Comparison of ENCODE assay signal across 12 cellular contexts in genomic region chr12:4143909-4144308, GRCh38.
DNase-seq lines count a peak whose midpoint lies in the region; ATAC-seq, FAIRE-seq and TF ChIP-seq lines count a peak whose summit lies in the region.
"Had no signal": no experiment of that assay in that cellular context is flagged by ENCODE, and none has a peak within 500 bp of the region (broad histone marks: within the 10 kb centered on the region; RNA-seq: fewer than 3 reads in every experiment).

No MANE protein-coding gene starts in this region.

- H3K79me2 ChIP-seq in SU-DHL-6 (ENCODE audit: insufficient read depth, low read length) (no peaks in the 10 kb centered on the region), H1 (ENCODE audit: control insufficient read depth in 1 of 2, insufficient read depth in 2 of 2, low read length in 2 of 2) (no peaks in the 10 kb centered on the region)
- H3K79me2 ChIP-seq: hepatocyte had no signal

- no peak overlapping the region for H3K56ac ChIP-seq in H1 (replicated peaks; ENCODE audit: insufficient read length, low read depth, low read length)

- H2AFZ ChIP-seq in SU-DHL-6 (ENCODE audit: low read depth, low read length, severe bottlenecking) = no peak overlapping the region
- H2AFZ ChIP-seq in H1 (ENCODE audit: low read length) = no peak overlapping the region
- H2AFZ ChIP-seq: hepatocyte had no signal

- peaks cover 6 to 14% (median 11%) of the 10 kb centered on the region in 4 experiments for H3K4me1 ChIP-seq in H1 (replicated peaks in 1 of 4; ENCODE audit: control insufficient read depth in 3 of 4, insufficient read depth in 4 of 4, low read length in 3 of 4)

- H3K23ac ChIP-seq in H1 (ENCODE audit: insufficient read length) = no peak overlapping the region

- TF ChIP-seq CTCF in SU-DHL-6 (IDR thresholded peaks at IDR 0.05; ENCODE audit: insufficient read depth, low read length, poor library complexity, severe bottlenecking) (peak; percentile 47), H1 (IDR thresholded peaks at IDR 0.05; ENCODE audit: control extremely low read depth in 1 of 3, insufficient read depth in 1 of 3, low read depth in 1 of 3, low read length in 3 of 3) (peak in 1 of 3 experiments; percentile 17; a peak in 2 of 4 replicates)

- H3K9me2 ChIP-seq in SU-DHL-6 (replicated peaks; ENCODE audit: insufficient read depth, low read length) = no peaks in the 10 kb centered on the region

- no peaks in the 10 kb centered on the region for H3K27me3 ChIP-seq in SU-DHL-6 (ENCODE audit: low read length)
- no peaks in the 10 kb centered on the region; a peak in 2 of 7 replicates for H3K27me3 ChIP-seq in H1 (replicated peaks in 1 of 4; ENCODE audit: control insufficient read depth in 3 of 4, extremely low read depth in 1 of 4, insufficient read depth in 3 of 4, low read length in 3 of 4)
- H3K27me3 ChIP-seq: transverse colon had no signal

- no peaks in the 10 kb centered on the region for H3K79me1 ChIP-seq in H1 (ENCODE audit: low read depth, low read length)

- TF ChIP-seq EP300 in H1 (IDR thresholded peaks at IDR 0.05; ENCODE audit: borderline replicate concordance in 1 of 2, low read depth in 2 of 2, low read length in 2 of 2) = no peak

- no peak overlapping the region for H4K5ac ChIP-seq in H1 (ENCODE audit: insufficient read length, low read depth, low read length)

- H4K91ac ChIP-seq in H1 (replicated peaks; ENCODE audit: insufficient read length, low read length) = no peak overlapping the region

- H3K27ac ChIP-seq in SU-DHL-6 (ENCODE audit: low read depth, low read length) = no peak overlapping the region
- H3K27ac ChIP-seq in H1 (ENCODE audit: low read depth, low read length) = no peak overlapping the region
- H3K27ac ChIP-seq: hepatocyte had no signal

- H4K20me1 ChIP-seq in SU-DHL-6 (ENCODE audit: low read depth, low read length) (no peaks in the 10 kb centered on the region), H1 (replicated peaks in 1 of 2; ENCODE audit: control insufficient read depth in 1 of 2, insufficient read depth in 2 of 2, low read length in 2 of 2) (no peaks in the 10 kb centered on the region)

- H2AK5ac ChIP-seq in H1 (ENCODE audit: low read depth, low read length) = no peak overlapping the region

- H3K36me3 ChIP-seq in SU-DHL-6 (ENCODE audit: low read length) = no peaks in the 10 kb centered on the region
- no peaks in the 10 kb centered on the region for H3K36me3 ChIP-seq in H1 (ENCODE audit: control insufficient read depth in 2 of 4, insufficient read depth in 4 of 4, low read length in 3 of 4)
- H3K36me3 ChIP-seq: transverse colon had no signal

- H2BK5ac ChIP-seq in H1 (ENCODE audit: low read depth, low read length) = no peak overlapping the region

- H2BK15ac ChIP-seq in H1 (ENCODE audit: low read length) = no peak overlapping the region

- H3K9ac ChIP-seq in SU-DHL-6 (ENCODE audit: low read length) = no peak overlapping the region
- no peak overlapping the region for H3K9ac ChIP-seq in H1 (replicated peaks in 1 of 4; ENCODE audit: extremely low read depth in 1 of 4, low read depth in 3 of 4, low read length in 3 of 4)

- H4K8ac ChIP-seq in H1 (ENCODE audit: extremely low read depth, insufficient read depth, low read length) = no peak overlapping the region; the same call in 1 of the 2 replicates

- no peak overlapping the region for H2BK12ac ChIP-seq in H1 (ENCODE audit: low read depth, low read length)

- H3K9me3 ChIP-seq in SU-DHL-6 (ENCODE audit: insufficient read depth, low read length) = no peaks in the 10 kb centered on the region
- H3K9me3 ChIP-seq in H1 (ENCODE audit: insufficient read depth in 2 of 2, low read depth in 1 of 2, low read length in 1 of 2) = peaks cover 4 to 5% of the 10 kb centered on the region in 2 experiments; a peak in 2 of 4 replicates
- H3K9me3 ChIP-seq: transverse colon had no signal

- H3K4me2 ChIP-seq in SU-DHL-6 (ENCODE audit: low read depth, low read length, poor library complexity, severe bottlenecking) = no peak overlapping the region
- H3K4me2 ChIP-seq in H1 (ENCODE audit: insufficient read depth in 1 of 2, low read depth in 2 of 2, low read length in 2 of 2) = no peak overlapping the region
- H3K4me2 ChIP-seq: hepatocyte had no signal

- TF ChIP-seq RAD21 in H1 (IDR thresholded peaks at IDR 0.05 in 1 of 2, conservative IDR thresholded peaks at IDR 0.05 in 1 of 2; ENCODE audit: low read depth in 2 of 2, low read length in 2 of 2) = peak; percentile 17 to 47

- no peak overlapping the region for H3K4me3 ChIP-seq in SU-DHL-6 (ENCODE audit: insufficient read depth, low read length, poor library complexity, severe bottlenecking)
- no peak overlapping the region for H3K4me3 ChIP-seq in H1 (ENCODE audit: extremely low read depth in 1 of 4, insufficient read depth in 2 of 4, low read depth in 3 of 4, low read length in 4 of 4)
- H3K4me3 ChIP-seq: hepatocyte had no signal

- no peak overlapping the region for H2BK120ac ChIP-seq in H1 (replicated peaks; ENCODE audit: low read depth, low read length)

- H3F3A ChIP-seq in SU-DHL-6 (ENCODE audit: insufficient read depth) = no peaks in the 10 kb centered on the region

- FAIRE-seq in GM19239 (lab: Jason Lieb, UNC) (peak; percentile 96), H1 (lab: Jason Lieb, UNC) (peak; percentile 28)

- H3K18ac ChIP-seq in H1 (ENCODE audit: extremely low read depth, low read length) = no peak overlapping the region

- ATAC-seq in GM19324 (IDR thresholded peaks at IDR 0.05; ENCODE audit: low FRiP score, unreplicated experiment) (no peak), GM19395 (IDR thresholded peaks at IDR 0.05; ENCODE audit: unreplicated experiment) (no peak)
- ATAC-seq: WTC11 had no signal

- POLR2A ChIA-PET in H1 (lab: Charles Lee; ENCODE audit: partially characterized antibody) = no interaction called here

- CTCF ChIA-PET in H1 (lab: Charles Lee; ENCODE audit: partially characterized antibody) = interaction anchor here (0.9 to 1.4 kb wide), 4 partner anchors 19 to 139 kb away, joined by 3 to 4 read pairs (median 3); no protein-coding TSS in a partner anchor

- no peak overlapping the region for H3K4ac ChIP-seq in H1 (replicated peaks; ENCODE audit: insufficient read length, low read depth, low read length)

- peak; percentile 91 for DNase-seq in DMS53 (lab: John Stamatoyannopoulos, UW)
- DNase-seq in GM19239 (ENCODE audit: insufficient read length, low spot score) = no peak
- DNase-seq in H1 (ENCODE audit: low read depth in 1 of 2, low spot score in 2 of 2) = no peak
- no peak for DNase-seq in NCI-H187 (lab: John Stamatoyannopoulos, UW)
- DNase-seq in iPS-NIHi7 (ENCODE audit: extremely low spot score) = no peak
- DNase-seq: NCI-H1436, transverse colon had no signal

- no peak for TF ChIP-seq POLR2A in H1 (IDR thresholded peaks at IDR 0.05; ENCODE audit: control extremely low read depth in 1 of 2, low read depth in 2 of 2, low read length in 2 of 2)

- WGBS in H1 (ENCODE audit: extremely low coverage in 1 of 2, insufficient coverage in 1 of 2, insufficient read length in 1 of 2, insufficient replicate concordance in 2 of 2, low coverage in 1 of 2, low lambda C conversion rate in 2 of 2, missing lambda C conversion rate in 1 of 2), 2 experiments = 83% methylated on average over 5 of the region's 5 CpGs; no CpG with 5 or more reads in 1 of the 2 experiments

- no peak overlapping the region for H3K14ac ChIP-seq in H1 (ENCODE audit: insufficient read length)

- no peak overlapping the region for H2BK20ac ChIP-seq in H1 (ENCODE audit: low read length)

- no peaks in the 10 kb centered on the region for H3K23me2 ChIP-seq in H1 (ENCODE audit: low read depth, low read length)

TF ChIP-seq in H1, 55 proteins besides CTCF, POLR2A, EP300 and RAD21 (continues in another document):
- TF ChIP-seq EZH2 (IDR thresholded peaks at IDR 0.05; ENCODE audit: low read depth, low read length, severe bottlenecking) = no peak
- no peak for TF ChIP-seq SP2 (IDR thresholded peaks at IDR 0.05; ENCODE audit: low read length)
- no peak for TF ChIP-seq KDM1A (IDR thresholded peaks at IDR 0.05; ENCODE audit: borderline replicate concordance, low read length)
- TF ChIP-seq SP1 (IDR thresholded peaks at IDR 0.05; ENCODE audit: low read depth, low read length) = no peak
- TF ChIP-seq BCL11A (IDR thresholded peaks at IDR 0.05; ENCODE audit: low read depth in 2 of 2, low read length in 2 of 2) = no peak
